ENCODE assay signal across 1 cellular context in genomic region chr2:151374426-151374825, GRCh38.
TF ChIP-seq lines count a peak whose summit lies in the region.

No MANE protein-coding gene starts in this region.

TF ChIP-seq in GM12878, 131 proteins besides CTCF, POLR2A, EP300 and RAD21:
- TF ChIP-seq POLR2AphosphoS5 (IDR thresholded peaks at IDR 0.05; ENCODE audit: low read length), result no peak
- no peak for TF ChIP-seq FOXM1 (IDR thresholded peaks at IDR 0.05; ENCODE audit: low read depth, low read length)
- TF ChIP-seq SIX5 (IDR thresholded peaks at IDR 0.05; ENCODE audit: low read depth, low read length, severe bottlenecking), result no peak
- TF ChIP-seq NFIC (IDR thresholded peaks at IDR 0.05; ENCODE audit: low read depth, low read length), result peak; percentile 55; the same call in 1 of the 2 replicates
- TF ChIP-seq PBX3 (IDR thresholded peaks at IDR 0.05; ENCODE audit: insufficient replicate concordance, low read depth, low read length), result no peak
- TF ChIP-seq ZNF274 (IDR thresholded peaks at IDR 0.05; ENCODE audit: insufficient read depth, insufficient read length), result no peak
- no peak for TF ChIP-seq SKIL (IDR thresholded peaks at IDR 0.05; ENCODE audit: low read depth, poor library complexity, severe bottlenecking)
- no peak for TF ChIP-seq SMAD5 (IDR thresholded peaks at IDR 0.05; ENCODE audit: low read depth)
- peak; percentile 52 for TF ChIP-seq CREM (IDR thresholded peaks at IDR 0.05; ENCODE audit: low read depth)
- no peak for TF ChIP-seq ASH2L (IDR thresholded peaks at IDR 0.05; ENCODE audit: borderline replicate concordance, low read depth)
- peak; percentile 47; the same call in 1 of the 2 replicates for TF ChIP-seq CREB1 (IDR thresholded peaks at IDR 0.05; ENCODE audit: low read depth)
- no peak for TF ChIP-seq BACH1 (IDR thresholded peaks at IDR 0.05; ENCODE audit: borderline replicate concordance)
- peak; percentile 89 for TF ChIP-seq JUNB (IDR thresholded peaks at IDR 0.05)
- TF ChIP-seq ZSCAN29 (IDR thresholded peaks at IDR 0.05), result no peak
- TF ChIP-seq ATF2 (IDR thresholded peaks at IDR 0.05; ENCODE audit: low read length), result peak; percentile 46; the same call in 1 of the 2 replicates
- 0 out of 2 replicates have a peak, but pooled peaks have one; percentile 18 for TF ChIP-seq TCF7 (IDR thresholded peaks at IDR 0.05; ENCODE audit: borderline replicate concordance)
- no peak for TF ChIP-seq BCL3 (IDR thresholded peaks at IDR 0.05; ENCODE audit: borderline replicate concordance, insufficient read depth, low read depth, low read length, poor library complexity, severe bottlenecking)
- no peak for TF ChIP-seq ZNF622 (IDR thresholded peaks at IDR 0.05)
- no peak for TF ChIP-seq PAX8 (IDR thresholded peaks at IDR 0.05)
- no peak for TF ChIP-seq CUX1 (IDR thresholded peaks at IDR 0.05; ENCODE audit: insufficient replicate concordance, low read depth, low read length)
- 0 out of 2 replicates have a peak, but pooled peaks have one; percentile 5 for TF ChIP-seq MEF2A (IDR thresholded peaks at IDR 0.05; ENCODE audit: insufficient read depth, low read depth, low read length)
- no peak for TF ChIP-seq ZNF384 (IDR thresholded peaks at IDR 0.05; ENCODE audit: borderline replicate concordance, low read depth, low read length)
- no peak for TF ChIP-seq STAT3 (IDR thresholded peaks at IDR 0.05; ENCODE audit: low read depth, low read length)
- no peak for TF ChIP-seq ELK1 (IDR thresholded peaks at IDR 0.05; ENCODE audit: low read depth, low read length)
- 0 out of 2 replicates have a peak, but pooled peaks have one; percentile 15 for TF ChIP-seq ATF7 (IDR thresholded peaks at IDR 0.05; ENCODE audit: low read depth)
TF ChIP-seq in GM12878: peak in this region for 8.
